ENCODE assay signal across 1 cellular context in genomic region chr5:149824115-149824514, GRCh38.
TF ChIP-seq lines count a peak whose summit lies in the region.

No MANE protein-coding gene starts in this region.

TF ChIP-seq in HEK293, 187 proteins besides CTCF, POLR2A, EP300 and RAD21 (continued from another document):
- TF ChIP-seq ZSCAN4 (tag by site-specific recombination; IDR thresholded peaks at IDR 0.05) = no peak
- no peak for TF ChIP-seq GLI2 (tag by site-specific recombination; IDR thresholded peaks at IDR 0.05; ENCODE audit: borderline replicate concordance, low read depth)
